In genomic region chr12:8917751-8918150, GRCh38 we compare ENCODE assay signal across 21 cellular contexts. TPM values are rescaled to one million over a fixed set of nuclear protein-coding genes. Genes with fewer than 3 reads are reported as not detected.
DNase-seq lines count a peak whose midpoint lies in the region; ATAC-seq and TF ChIP-seq lines count a peak whose summit lies in the region.
"Had no signal": no experiment of that assay in that cellular context is flagged by ENCODE, and none has a peak within 500 bp of the region (broad histone marks: within the 10 kb centered on the region; RNA-seq: fewer than 3 reads in every experiment).

No MANE protein-coding gene starts in this region.

- H3K4me3 ChIP-seq in H7 (ENCODE audit: insufficient read depth, low read depth, low read length) (peak overlapping the region; percentile 1; the same call in 1 of the 2 replicates), Loucy (ENCODE audit: low read length, poor library complexity, severe bottlenecking) (no peak overlapping the region), osteoblast (ENCODE audit: insufficient read depth, low read length) (no peak overlapping the region)
- H3K4me3 ChIP-seq: SJSA1 had no signal

- H3K79me2 ChIP-seq in Loucy (ENCODE audit: insufficient read depth, low read length) (peaks cover 22% of the 10 kb centered on the region), osteoblast (ENCODE audit: insufficient read depth, low read length) (peaks cover 11% of the 10 kb centered on the region)

- no peaks in the 10 kb centered on the region for H3K9me3 Mint-ChIP-seq in stimulated activated naive CD8-positive, alpha-beta T cell treated with anti-CD3 and anti-CD28 coated beads, Interleukin-15, amount 100 ng/mL, for 72 hours
- H3K9me3 Mint-ChIP-seq: CD14-positive monocyte had no signal

- no peak overlapping the region for H3K27ac Mint-ChIP-seq in stimulated activated naive CD8-positive, alpha-beta T cell treated with anti-CD3 and anti-CD28 coated beads, Interleukin-15, amount 100 ng/mL, for 72 hours
- H3K27ac Mint-ChIP-seq: B cell, CD14-positive monocyte had no signal

- H3K4me3 Mint-ChIP-seq in stimulated activated naive CD8-positive, alpha-beta T cell treated with anti-CD3 and anti-CD28 coated beads, Interleukin-15, amount 100 ng/mL, for 72 hours = no peak overlapping the region
- H3K4me3 Mint-ChIP-seq: B cell, CD14-positive monocyte had no signal

- no peaks in the 10 kb centered on the region for H3K9me3 ChIP-seq in Loucy (ENCODE audit: insufficient read depth, low read depth, low read length)
- no peaks in the 10 kb centered on the region for H3K9me3 ChIP-seq in osteoblast (ENCODE audit: low read depth, low read length)
- H3K9me3 ChIP-seq: SJSA1 had no signal

- H4K20me1 ChIP-seq in Loucy (ENCODE audit: insufficient read depth, low read length, poor library complexity, severe bottlenecking) (peaks cover 4% of the 10 kb centered on the region), osteoblast (ENCODE audit: insufficient read depth, low read length) (no peaks in the 10 kb centered on the region)

- TF ChIP-seq CTCF in Loucy (conservative IDR thresholded peaks at IDR 0.05; ENCODE audit: low read length) (no peak), osteoblast (IDR thresholded peaks at IDR 0.05; ENCODE audit: extremely low read depth, low read depth, low read length) (no peak), GM20000 (IDR thresholded peaks at IDR 0.05; ENCODE audit: extremely low read depth, missing control alignments) (no peak)

- no peaks in the 10 kb centered on the region for H3F3A ChIP-seq in Loucy (ENCODE audit: low read depth)

- no peaks in the 10 kb centered on the region for H3K27me3 ChIP-seq in H7 (ENCODE audit: control insufficient read depth, insufficient read depth, low read length)
- no peaks in the 10 kb centered on the region for H3K27me3 ChIP-seq in Loucy (ENCODE audit: insufficient read depth, low read length, poor library complexity, severe bottlenecking)
- no peaks in the 10 kb centered on the region for H3K27me3 ChIP-seq in osteoblast (ENCODE audit: insufficient read depth, low read length)
- H3K27me3 ChIP-seq: SJSA1 had no signal

- H2AFZ ChIP-seq in Loucy (ENCODE audit: low read length) (no peak overlapping the region), osteoblast (ENCODE audit: low read length) (no peak overlapping the region)

- H3K4me2 ChIP-seq in Loucy (ENCODE audit: low read depth, low read length, poor library complexity, severe bottlenecking) (peak overlapping the region; percentile 94), osteoblast (ENCODE audit: insufficient read depth, low read length) (no peak overlapping the region)
- H3K4me2 ChIP-seq: KMS-11 had no signal

- no peaks in the 10 kb centered on the region for H3K27me3 Mint-ChIP-seq in stimulated activated naive CD8-positive, alpha-beta T cell treated with anti-CD3 and anti-CD28 coated beads, Interleukin-15, amount 100 ng/mL, for 72 hours
- H3K27me3 Mint-ChIP-seq: B cell had no signal

- no peak for ATAC-seq in stimulated activated naive CD8-positive, alpha-beta T cell treated with anti-CD3 and anti-CD28 coated beads, Interleukin-15, amount 100 ng/mL, for 72 hours
- ATAC-seq: Right ventricle myocardium inferior had no signal

- H3K4me1 Mint-ChIP-seq in stimulated activated naive CD8-positive, alpha-beta T cell treated with anti-CD3 and anti-CD28 coated beads, Interleukin-15, amount 100 ng/mL, for 72 hours = peaks cover 7% of the 10 kb centered on the region

- no peak overlapping the region for H3K9ac ChIP-seq in Loucy (ENCODE audit: low read depth, low read length, poor library complexity, severe bottlenecking)
- H3K9ac ChIP-seq: KMS-11 had no signal

- H3K4me1 ChIP-seq in Loucy (ENCODE audit: insufficient read depth, low read length, poor library complexity, severe bottlenecking) (peaks cover 39% of the 10 kb centered on the region), osteoblast (ENCODE audit: insufficient read depth, low read length) (peaks cover 20% of the 10 kb centered on the region)

- DNase-seq in H7 (no peak), hepatic stellate cell (ENCODE audit: low spot score) (peak; percentile 46), osteoblast (ENCODE audit: insufficient read length, low spot score, missing footprints) (peak; percentile 73), GM20000 (ENCODE audit: low spot score) (no peak), LoVo (ENCODE audit: low spot score) (no peak), putamen (ENCODE audit: low spot score) (no peak)
- DNase-seq in stimulated activated naive CD8-positive, alpha-beta T cell treated with anti-CD3 and anti-CD28 coated beads, Interleukin-15, amount 100 ng/mL, for 72 hours = no peak
- DNase-seq: GOT3, MV-4-11, NCI-H1694 treated with DMSO at 0.1 percent for 48 hours, NCI-H2081 treated with DMSO at 0.1 percent for 48 hours, NCI-H2171 treated with DMSO at 0.1 percent for 48 hours, NCI-H524 treated with DMSO at 0.1 percent for 48 hours, NCI-H82, OCI-M1 had no signal

- H3K36me3 ChIP-seq in H7 (replicated peaks; ENCODE audit: control insufficient read depth, insufficient read depth, low read length) (peaks cover 44% of the 10 kb centered on the region), Loucy (ENCODE audit: insufficient read depth, low read length) (peaks cover 3% of the 10 kb centered on the region; the same call in 1 of the 2 replicates), osteoblast (ENCODE audit: insufficient read depth, low read length) (peaks cover 8% of the 10 kb centered on the region)

- H3K9me2 ChIP-seq in Loucy (replicated peaks; ENCODE audit: low read depth, low read length) = no peaks in the 10 kb centered on the region

- H3K27ac ChIP-seq in osteoblast (ENCODE audit: low read depth, low read length) = no peak overlapping the region
- H3K27ac ChIP-seq: KMS-11, SJSA1 had no signal

RNA-seq across cellular contexts. Expression of gene PHC1, which starts 3.4 kb away (rescaled TPM):
- 245 and 364 TPM in 2 replicates for total RNA-seq in H7 (2014; rRNA removed; shearing (Covaris generic))
- total RNA-seq in osteoblast = 22.4 and 27.1 TPM in 2 replicates

RNA-seq across cellular contexts. Expression of gene M6PR, which starts 31.7 kb away (rescaled TPM):
- 125 and 182 TPM in 2 replicates for total RNA-seq in H7 (2014; rRNA removed; shearing (Covaris generic))
- 143 and 162 TPM in 2 replicates for total RNA-seq in osteoblast

Comparison
In these comparisons a context has a peak if more than half of its experiments do, and no peak if none do; other contexts are left out.
1. DNase-seq: peak in hepatic stellate cell (single experiment) and osteoblast (single experiment); none in H7 (single experiment), GM20000 (single experiment), LoVo (single experiment), putamen (single experiment) and stimulated activated naive CD8-positive, alpha-beta T cell treated with anti-CD3 and anti-CD28 coated beads, Interleukin-15, amount 100 ng/mL, for 72 hours (0 of 2).